In genomic region chr6:3324262-3324942, GRCh38 we compare ENCODE assay signal across 1 cellular context.
A peak's percentile ranks its signal among the peaks of the same experiment; 100 is the strongest.
TF ChIP-seq lines count a peak whose summit lies in the region.

No MANE protein-coding gene starts in this region.

TF ChIP-seq in K562, 482 proteins besides CTCF, POLR2A, EP300 and RAD21 (continued from another document and continues in another):
- TF ChIP-seq CEBPZ (IDR thresholded peaks at IDR 0.05; ENCODE audit: borderline replicate concordance, low read depth, low read length) (no peak), ATF1 (CRISPR knock-in tag; IDR thresholded peaks at IDR 0.05) (no peak), ATF1 (tag; IDR thresholded peaks at IDR 0.05) (peak; percentile 16; the same call in 1 of the 2 replicates), SMARCA4 (IDR thresholded peaks at IDR 0.05) (peak; percentile 94), ZNF707 (CRISPR knock-in tag; conservative IDR thresholded peaks at IDR 0.05) (no peak), SOX6 (IDR thresholded peaks at IDR 0.05) (peak; percentile 92), TRIM24 (IDR thresholded peaks at IDR 0.05) (peak in 1 of 2 experiments; percentile 56; a peak in 1 of 4 replicates), CHD1 (IDR thresholded peaks at IDR 0.05; ENCODE audit: low read length) (no peak), KLF16 (IDR thresholded peaks at IDR 0.05) (peak; percentile 43; the same call in 1 of the 2 replicates), JUNB (CRISPR knock-in tag; conservative IDR thresholded peaks at IDR 0.05) (peak; percentile 49; the same call in 1 of the 2 replicates), ATF7 (IDR thresholded peaks at IDR 0.05) (peak; percentile 52), MEIS2 (IDR thresholded peaks at IDR 0.05; ENCODE audit: partially characterized antibody) (peak; percentile 34), EP400 (IDR thresholded peaks at IDR 0.05) (peak; percentile 68), HOMEZ (CRISPR knock-in tag; IDR thresholded peaks at IDR 0.05) (no peak), BCL6 (CRISPR knock-in tag; IDR thresholded peaks at IDR 0.05) (no peak), HSF4 (CRISPR knock-in tag; IDR thresholded peaks at IDR 0.05; ENCODE audit: borderline replicate concordance) (no peak), TCF3 (CRISPR knock-in tag; IDR thresholded peaks at IDR 0.05) (peak; percentile 80), MXI1 (IDR thresholded peaks at IDR 0.05; ENCODE audit: low read depth, low read length) (no peak), DPF2 (IDR thresholded peaks at IDR 0.05) (peak; percentile 92), MBD2 (IDR thresholded peaks at IDR 0.05; ENCODE audit: borderline replicate concordance, low read depth) (peak; percentile 54; the same call in 1 of the 2 replicates), ZNF316 (IDR thresholded peaks at IDR 0.05) (peak; percentile 94), ZNF551 (CRISPR knock-in tag; IDR thresholded peaks at IDR 0.05) (no peak), NR2C1 (IDR thresholded peaks at IDR 0.05) (no peak), NR2C1 (tag; IDR thresholded peaks at IDR 0.05) (peak; percentile 16; the same call in 1 of the 2 replicates), KAT2B (IDR thresholded peaks at IDR 0.05; ENCODE audit: low read depth, low read length) (peak; percentile 17), EGR1 (conservative IDR thresholded peaks at IDR 0.05) (peak; percentile 91), GATA2 (CRISPR knock-in tag; IDR thresholded peaks at IDR 0.05) (peak; percentile 35; the same call in 1 of the 2 replicates), NEUROD1 (IDR thresholded peaks at IDR 0.05; ENCODE audit: borderline replicate concordance, low read depth, low read length, partially characterized antibody) (peak; percentile 47)
- TF ChIP-seq, protein P1, sequence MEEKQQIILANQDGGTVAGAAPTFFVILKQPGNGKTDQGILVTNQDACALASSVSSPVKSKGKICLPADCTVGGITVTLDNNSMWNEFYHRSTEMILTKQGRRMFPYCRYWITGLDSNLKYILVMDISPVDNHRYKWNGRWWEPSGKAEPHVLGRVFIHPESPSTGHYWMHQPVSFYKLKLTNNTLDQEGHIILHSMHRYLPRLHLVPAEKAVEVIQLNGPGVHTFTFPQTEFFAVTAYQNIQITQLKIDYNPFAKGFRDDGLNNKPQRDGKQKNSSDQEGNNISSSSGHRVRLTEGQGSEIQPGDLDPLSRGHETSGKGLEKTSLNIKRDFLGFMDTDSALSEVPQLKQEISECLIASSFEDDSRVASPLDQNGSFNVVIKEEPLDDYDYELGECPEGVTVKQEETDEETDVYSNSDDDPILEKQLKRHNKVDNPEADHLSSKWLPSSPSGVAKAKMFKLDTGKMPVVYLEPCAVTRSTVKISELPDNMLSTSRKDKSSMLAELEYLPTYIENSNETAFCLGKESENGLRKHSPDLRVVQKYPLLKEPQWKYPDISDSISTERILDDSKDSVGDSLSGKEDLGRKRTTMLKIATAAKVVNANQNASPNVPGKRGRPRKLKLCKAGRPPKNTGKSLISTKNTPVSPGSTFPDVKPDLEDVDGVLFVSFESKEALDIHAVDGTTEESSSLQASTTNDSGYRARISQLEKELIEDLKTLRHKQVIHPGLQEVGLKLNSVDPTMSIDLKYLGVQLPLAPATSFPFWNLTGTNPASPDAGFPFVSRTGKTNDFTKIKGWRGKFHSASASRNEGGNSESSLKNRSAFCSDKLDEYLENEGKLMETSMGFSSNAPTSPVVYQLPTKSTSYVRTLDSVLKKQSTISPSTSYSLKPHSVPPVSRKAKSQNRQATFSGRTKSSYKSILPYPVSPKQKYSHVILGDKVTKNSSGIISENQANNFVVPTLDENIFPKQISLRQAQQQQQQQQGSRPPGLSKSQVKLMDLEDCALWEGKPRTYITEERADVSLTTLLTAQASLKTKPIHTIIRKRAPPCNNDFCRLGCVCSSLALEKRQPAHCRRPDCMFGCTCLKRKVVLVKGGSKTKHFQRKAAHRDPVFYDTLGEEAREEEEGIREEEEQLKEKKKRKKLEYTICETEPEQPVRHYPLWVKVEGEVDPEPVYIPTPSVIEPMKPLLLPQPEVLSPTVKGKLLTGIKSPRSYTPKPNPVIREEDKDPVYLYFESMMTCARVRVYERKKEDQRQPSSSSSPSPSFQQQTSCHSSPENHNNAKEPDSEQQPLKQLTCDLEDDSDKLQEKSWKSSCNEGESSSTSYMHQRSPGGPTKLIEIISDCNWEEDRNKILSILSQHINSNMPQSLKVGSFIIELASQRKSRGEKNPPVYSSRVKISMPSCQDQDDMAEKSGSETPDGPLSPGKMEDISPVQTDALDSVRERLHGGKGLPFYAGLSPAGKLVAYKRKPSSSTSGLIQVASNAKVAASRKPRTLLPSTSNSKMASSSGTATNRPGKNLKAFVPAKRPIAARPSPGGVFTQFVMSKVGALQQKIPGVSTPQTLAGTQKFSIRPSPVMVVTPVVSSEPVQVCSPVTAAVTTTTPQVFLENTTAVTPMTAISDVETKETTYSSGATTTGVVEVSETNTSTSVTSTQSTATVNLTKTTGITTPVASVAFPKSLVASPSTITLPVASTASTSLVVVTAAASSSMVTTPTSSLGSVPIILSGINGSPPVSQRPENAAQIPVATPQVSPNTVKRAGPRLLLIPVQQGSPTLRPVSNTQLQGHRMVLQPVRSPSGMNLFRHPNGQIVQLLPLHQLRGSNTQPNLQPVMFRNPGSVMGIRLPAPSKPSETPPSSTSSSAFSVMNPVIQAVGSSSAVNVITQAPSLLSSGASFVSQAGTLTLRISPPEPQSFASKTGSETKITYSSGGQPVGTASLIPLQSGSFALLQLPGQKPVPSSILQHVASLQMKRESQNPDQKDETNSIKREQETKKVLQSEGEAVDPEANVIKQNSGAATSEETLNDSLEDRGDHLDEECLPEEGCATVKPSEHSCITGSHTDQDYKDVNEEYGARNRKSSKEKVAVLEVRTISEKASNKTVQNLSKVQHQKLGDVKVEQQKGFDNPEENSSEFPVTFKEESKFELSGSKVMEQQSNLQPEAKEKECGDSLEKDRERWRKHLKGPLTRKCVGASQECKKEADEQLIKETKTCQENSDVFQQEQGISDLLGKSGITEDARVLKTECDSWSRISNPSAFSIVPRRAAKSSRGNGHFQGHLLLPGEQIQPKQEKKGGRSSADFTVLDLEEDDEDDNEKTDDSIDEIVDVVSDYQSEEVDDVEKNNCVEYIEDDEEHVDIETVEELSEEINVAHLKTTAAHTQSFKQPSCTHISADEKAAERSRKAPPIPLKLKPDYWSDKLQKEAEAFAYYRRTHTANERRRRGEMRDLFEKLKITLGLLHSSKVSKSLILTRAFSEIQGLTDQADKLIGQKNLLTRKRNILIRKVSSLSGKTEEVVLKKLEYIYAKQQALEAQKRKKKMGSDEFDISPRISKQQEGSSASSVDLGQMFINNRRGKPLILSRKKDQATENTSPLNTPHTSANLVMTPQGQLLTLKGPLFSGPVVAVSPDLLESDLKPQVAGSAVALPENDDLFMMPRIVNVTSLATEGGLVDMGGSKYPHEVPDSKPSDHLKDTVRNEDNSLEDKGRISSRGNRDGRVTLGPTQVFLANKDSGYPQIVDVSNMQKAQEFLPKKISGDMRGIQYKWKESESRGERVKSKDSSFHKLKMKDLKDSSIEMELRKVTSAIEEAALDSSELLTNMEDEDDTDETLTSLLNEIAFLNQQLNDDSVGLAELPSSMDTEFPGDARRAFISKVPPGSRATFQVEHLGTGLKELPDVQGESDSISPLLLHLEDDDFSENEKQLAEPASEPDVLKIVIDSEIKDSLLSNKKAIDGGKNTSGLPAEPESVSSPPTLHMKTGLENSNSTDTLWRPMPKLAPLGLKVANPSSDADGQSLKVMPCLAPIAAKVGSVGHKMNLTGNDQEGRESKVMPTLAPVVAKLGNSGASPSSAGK (IDR thresholded peaks at IDR 0.05): peak; percentile 47; the same call in 1 of the 2 replicates
- TF ChIP-seq, protein P2, sequence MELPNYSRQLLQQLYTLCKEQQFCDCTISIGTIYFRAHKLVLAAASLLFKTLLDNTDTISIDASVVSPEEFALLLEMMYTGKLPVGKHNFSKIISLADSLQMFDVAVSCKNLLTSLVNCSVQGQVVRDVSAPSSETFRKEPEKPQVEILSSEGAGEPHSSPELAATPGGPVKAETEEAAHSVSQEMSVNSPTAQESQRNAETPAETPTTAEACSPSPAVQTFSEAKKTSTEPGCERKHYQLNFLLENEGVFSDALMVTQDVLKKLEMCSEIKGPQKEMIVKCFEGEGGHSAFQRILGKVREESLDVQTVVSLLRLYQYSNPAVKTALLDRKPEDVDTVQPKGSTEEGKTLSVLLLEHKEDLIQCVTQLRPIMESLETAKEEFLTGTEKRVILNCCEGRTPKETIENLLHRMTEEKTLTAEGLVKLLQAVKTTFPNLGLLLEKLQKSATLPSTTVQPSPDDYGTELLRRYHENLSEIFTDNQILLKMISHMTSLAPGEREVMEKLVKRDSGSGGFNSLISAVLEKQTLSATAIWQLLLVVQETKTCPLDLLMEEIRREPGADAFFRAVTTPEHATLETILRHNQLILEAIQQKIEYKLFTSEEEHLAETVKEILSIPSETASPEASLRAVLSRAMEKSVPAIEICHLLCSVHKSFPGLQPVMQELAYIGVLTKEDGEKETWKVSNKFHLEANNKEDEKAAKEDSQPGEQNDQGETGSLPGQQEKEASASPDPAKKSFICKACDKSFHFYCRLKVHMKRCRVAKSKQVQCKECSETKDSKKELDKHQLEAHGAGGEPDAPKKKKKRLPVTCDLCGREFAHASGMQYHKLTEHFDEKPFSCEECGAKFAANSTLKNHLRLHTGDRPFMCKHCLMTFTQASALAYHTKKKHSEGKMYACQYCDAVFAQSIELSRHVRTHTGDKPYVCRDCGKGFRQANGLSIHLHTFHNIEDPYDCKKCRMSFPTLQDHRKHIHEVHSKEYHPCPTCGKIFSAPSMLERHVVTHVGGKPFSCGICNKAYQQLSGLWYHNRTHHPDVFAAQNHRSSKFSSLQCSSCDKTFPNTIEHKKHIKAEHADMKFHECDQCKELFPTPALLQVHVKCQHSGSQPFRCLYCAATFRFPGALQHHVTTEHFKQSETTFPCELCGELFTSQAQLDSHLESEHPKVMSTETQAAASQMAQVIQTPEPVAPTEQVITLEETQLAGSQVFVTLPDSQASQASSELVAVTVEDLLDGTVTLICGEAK (IDR thresholded peaks at IDR 0.05): no peak; the same call in 1 of the 2 replicates
- TF ChIP-seq, protein P2 (CRISPR knock-in tag; IDR thresholded peaks at IDR 0.05): 0 out of 2 replicates have a peak, but pooled peaks have one; percentile 20
- TF ChIP-seq, protein P3, sequence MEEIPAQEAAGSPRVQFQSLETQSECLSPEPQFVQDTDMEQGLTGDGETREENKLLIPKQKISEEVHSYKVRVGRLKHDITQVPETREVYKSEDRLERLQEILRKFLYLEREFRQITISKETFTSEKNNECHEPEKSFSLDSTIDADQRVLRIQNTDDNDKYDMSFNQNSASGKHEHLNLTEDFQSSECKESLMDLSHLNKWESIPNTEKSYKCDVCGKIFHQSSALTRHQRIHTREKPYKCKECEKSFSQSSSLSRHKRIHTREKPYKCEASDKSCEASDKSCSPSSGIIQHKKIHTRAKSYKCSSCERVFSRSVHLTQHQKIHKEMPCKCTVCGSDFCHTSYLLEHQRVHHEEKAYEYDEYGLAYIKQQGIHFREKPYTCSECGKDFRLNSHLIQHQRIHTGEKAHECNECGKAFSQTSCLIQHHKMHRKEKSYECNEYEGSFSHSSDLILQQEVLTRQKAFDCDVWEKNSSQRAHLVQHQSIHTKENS (CRISPR knock-in tag; IDR thresholded peaks at IDR 0.05): no peak
